ENCODE assay signal across 9 cellular contexts in genomic region chr5:14447958-14448881, GRCh38.
DNase-seq lines count a peak whose midpoint lies in the region; ATAC-seq and TF ChIP-seq lines count a peak whose summit lies in the region.
"Had no signal": no experiment of that assay in that cellular context is flagged by ENCODE, and none has a peak within 500 bp of the region (broad histone marks: within the 10 kb centered on the region; RNA-seq: fewer than 3 reads in every experiment).

No MANE protein-coding gene starts in this region.

- H3K27me3 Mint-ChIP-seq in neural crest cell (ENCODE audit: low read depth) (no peaks in the 10 kb centered on the region), progenitor cell of endocrine pancreas (no peaks in the 10 kb centered on the region)

- H3K9me3 Mint-ChIP-seq in neural crest cell (no peaks in the 10 kb centered on the region), progenitor cell of endocrine pancreas (ENCODE audit: low read depth) (no peaks in the 10 kb centered on the region)

- H3K4me1 Mint-ChIP-seq in neural crest cell, result peaks cover 79% of the 10 kb centered on the region
- H3K4me1 Mint-ChIP-seq in progenitor cell of endocrine pancreas (ENCODE audit: low read depth), result peaks cover 12% of the 10 kb centered on the region

- no peak for TF ChIP-seq CTCF in brain microvascular endothelial cell (IDR thresholded peaks at IDR 0.05; ENCODE audit: low read depth, low read length, missing control alignments)
- TF ChIP-seq CTCF in neural crest cell (conservative IDR thresholded peaks at IDR 0.05), result no peak
- TF ChIP-seq CTCF in progenitor cell of endocrine pancreas (IDR thresholded peaks at IDR 0.05; ENCODE audit: unreplicated experiment), result no peak

- H3K27ac Mint-ChIP-seq in neural crest cell (ENCODE audit: unreplicated experiment) (peak overlapping the region; percentile 86), progenitor cell of endocrine pancreas (no peak overlapping the region)

- ATAC-seq in GM18511 (IDR thresholded peaks at IDR 0.05; ENCODE audit: unreplicated experiment), result peak; percentile 68
- ATAC-seq in HG03060 (IDR thresholded peaks at IDR 0.05; ENCODE audit: low read depth, unreplicated experiment), result peak; percentile 48

- H3K36me3 Mint-ChIP-seq in neural crest cell (ENCODE audit: low read depth), result peaks cover 7% of the 10 kb centered on the region
- H3K36me3 Mint-ChIP-seq in progenitor cell of endocrine pancreas (ENCODE audit: insufficient read depth), result peaks cover 8% of the 10 kb centered on the region

- H3K36me3 ChIP-seq in brain microvascular endothelial cell (replicated peaks), result peaks cover 6% of the 10 kb centered on the region
- H3K36me3 ChIP-seq: thoracic aorta had no signal

- no peak overlapping the region for H3K4me3 ChIP-seq in brain microvascular endothelial cell (ENCODE audit: low read depth, low read length)
- H3K4me3 ChIP-seq: thoracic aorta had no signal

- no peaks in the 10 kb centered on the region for H3K27me3 ChIP-seq in brain microvascular endothelial cell (replicated peaks)

- H3K4me3 Mint-ChIP-seq in neural crest cell (no peak overlapping the region), progenitor cell of endocrine pancreas (ENCODE audit: low read depth) (no peak overlapping the region)

- DNase-seq in brain microvascular endothelial cell (peak; percentile 51), neural crest cell (ENCODE audit: low read depth, low spot score) (no peak), NCI-H187 (lab: John Stamatoyannopoulos, UW) (no peak), progenitor cell of endocrine pancreas (ENCODE audit: low spot score, unreplicated experiment) (no peak), globus pallidus (ENCODE audit: low spot score) (no peak)
- DNase-seq in activated CD4-positive, alpha-beta T cell treated with anti-CD3 and anti-CD28 coated beads for 48 hours, result no peak

- H3K27ac ChIP-seq in brain microvascular endothelial cell, result peak overlapping the region; percentile 96

- in situ Hi-C loops in brain microvascular endothelial cell (cut with HindIII; ENCODE audit: low pct_ligation_motif_present, low sequenced_read_pairs), result no loop called here
